In genomic region chr15:74663303-74664027, GRCh38 we compare ENCODE assay signal across 1 cellular context.
TF ChIP-seq lines count a peak whose summit lies in the region.

No MANE protein-coding gene starts in this region.

TF ChIP-seq in SK-N-SH, 30 proteins besides CTCF, POLR2A, EP300 and RAD21:
- TF ChIP-seq TEAD4 (IDR thresholded peaks at IDR 0.05; ENCODE audit: borderline replicate concordance, insufficient read depth) (no peak), ZBTB33 (IDR thresholded peaks at IDR 0.05; ENCODE audit: borderline replicate concordance, low read depth) (no peak), FOXJ3 (CRISPR knock-in tag; IDR thresholded peaks at IDR 0.05) (no peak), ELF1 (IDR thresholded peaks at IDR 0.05) (no peak), SIN3A (IDR thresholded peaks at IDR 0.05; ENCODE audit: borderline replicate concordance, low read depth, low read length) (no peak), GABPA (IDR thresholded peaks at IDR 0.05; ENCODE audit: low read depth) (no peak), USF1 (IDR thresholded peaks at IDR 0.05; ENCODE audit: borderline replicate concordance, low read depth) (no peak)
